In genomic region chr11:90423378-90423777, GRCh38 we compare ENCODE assay signal across 30 cellular contexts.
DNase-seq lines count a peak whose midpoint lies in the region; ATAC-seq, FAIRE-seq and TF ChIP-seq lines count a peak whose summit lies in the region.
"Had no signal": no experiment of that assay in that cellular context is flagged by ENCODE, and none has a peak within 500 bp of the region (broad histone marks: within the 10 kb centered on the region; RNA-seq: fewer than 3 reads in every experiment).

No MANE protein-coding gene starts in this region.

- H2BK120ac ChIP-seq in H1 (replicated peaks; ENCODE audit: low read depth, low read length) = no peak overlapping the region

- TF ChIP-seq EP300 in H1 (IDR thresholded peaks at IDR 0.05; ENCODE audit: borderline replicate concordance in 1 of 2, low read depth in 2 of 2, low read length in 2 of 2) = no peak

- WGBS in H1 (ENCODE audit: extremely low coverage in 1 of 2, insufficient coverage in 1 of 2, insufficient read length in 1 of 2, insufficient replicate concordance in 2 of 2, low coverage in 1 of 2, low lambda C conversion rate in 2 of 2, missing lambda C conversion rate in 1 of 2), 2 experiments = 90% methylated on average over 1 of the region's 1 CpG; no CpG with 5 or more reads in 1 of the 2 experiments
- WGBS in urinary bladder = 39% methylated on average over 1 of the region's 1 CpG

- H3K9me3 ChIP-seq in H1 (ENCODE audit: insufficient read depth in 2 of 2, low read depth in 1 of 2, low read length in 1 of 2) (peaks cover 0 to 3% of the 10 kb centered on the region in 2 experiments; a peak in 1 of 4 replicates), uterus (no peaks in the 10 kb centered on the region)
- H3K9me3 ChIP-seq: ascending aorta, HAP-1, suprapubic skin, vagina had no signal

- no peak overlapping the region for H2BK15ac ChIP-seq in H1 (ENCODE audit: low read length)

- no peak overlapping the region for H3K4ac ChIP-seq in H1 (replicated peaks; ENCODE audit: insufficient read length, low read depth, low read length)

- no peak overlapping the region for H4K91ac ChIP-seq in H1 (replicated peaks; ENCODE audit: insufficient read length, low read length)

- H3K27ac ChIP-seq in H1 (ENCODE audit: low read depth, low read length) (no peak overlapping the region), urinary bladder (ENCODE audit: low read depth) (peak overlapping the region; percentile 38), uterus (no peak overlapping the region)
- H3K27ac ChIP-seq: ascending aorta, parathyroid adenoma, SK-N-MC, suprapubic skin, vagina had no signal

- H3K4me1 Mint-ChIP-seq in activated T-cell treated with anti-CD3 and anti-CD28 coated beads, Interleukin-2, amount 50 U/mL, for 72 hours (ENCODE audit: low read depth) = no peaks in the 10 kb centered on the region
- H3K4me1 Mint-ChIP-seq in nephron progenitor cell = peaks cover 8% of the 10 kb centered on the region
- H3K4me1 Mint-ChIP-seq: CD4-positive, alpha-beta memory T cell; stimulated activated naive B cell treated with anti-CD40 and anti-IgM and Interleukin-4, amounts not matched to agents 10 μg/mL and 1 μg/mL and 100 μg/mL, for 72 hours had no signal

- H3K23ac ChIP-seq in H1 (ENCODE audit: insufficient read length) = no peak overlapping the region

- no peak overlapping the region for H4K8ac ChIP-seq in H1 (ENCODE audit: extremely low read depth, insufficient read depth, low read length)

- H3K4me3 Mint-ChIP-seq in activated T-cell treated with anti-CD3 and anti-CD28 coated beads, Interleukin-2, amount 50 U/mL, for 72 hours = no peak overlapping the region
- H3K4me3 Mint-ChIP-seq in nephron progenitor cell = no peak overlapping the region
- H3K4me3 Mint-ChIP-seq: activated naive CD8-positive, alpha-beta T cell; CD4-positive, alpha-beta memory T cell; dendritic cell treated with granulocyte-macrophage colony-stimulating factor and Interleukin-4, amounts not matched to agents 40 ng/mL and 50 ng/mL, for 4 days; natural killer cell treated with Interleukin-12 subunit alpha and Interleukin-12 subunit beta and Interleukin-15 and Interleukin-18, amount 100 ng/mL, for 72 hours; stimulated activated naive B cell treated with anti-CD40 and anti-IgM and Interleukin-4, amounts not matched to agents 10 μg/mL and 1 μg/mL and 100 μg/mL, for 72 hours had no signal

- no peak overlapping the region for H3K14ac ChIP-seq in H1 (ENCODE audit: insufficient read length)

- no peaks in the 10 kb centered on the region for H3K27me3 ChIP-seq in H1 (replicated peaks in 1 of 4; ENCODE audit: control insufficient read depth in 3 of 4, extremely low read depth in 1 of 4, insufficient read depth in 3 of 4, low read length in 3 of 4)
- no peaks in the 10 kb centered on the region for H3K27me3 ChIP-seq in uterus
- H3K27me3 ChIP-seq: ascending aorta, suprapubic skin, vagina had no signal

- no peak overlapping the region for H3K56ac ChIP-seq in H1 (replicated peaks; ENCODE audit: insufficient read length, low read depth, low read length)

- H2AFZ ChIP-seq in H1 (ENCODE audit: low read length) = 0 out of 2 replicates have a peak overlapping the region, but pooled peaks have one; percentile 36
- H2AFZ ChIP-seq: parathyroid adenoma had no signal

- no peaks in the 10 kb centered on the region for H3K36me3 Mint-ChIP-seq in activated T-cell treated with anti-CD3 and anti-CD28 coated beads, Interleukin-2, amount 50 U/mL, for 72 hours (ENCODE audit: insufficient read depth in 2 of 2)
- no peaks in the 10 kb centered on the region for H3K36me3 Mint-ChIP-seq in nephron progenitor cell (ENCODE audit: low read depth)
- H3K36me3 Mint-ChIP-seq: activated naive CD8-positive, alpha-beta T cell; CD4-positive, alpha-beta memory T cell; natural killer cell treated with Interleukin-12 subunit alpha and Interleukin-12 subunit beta and Interleukin-15 and Interleukin-18, amount 100 ng/mL, for 72 hours; stimulated activated naive B cell treated with anti-CD40 and anti-IgM and Interleukin-4, amounts not matched to agents 10 μg/mL and 1 μg/mL and 100 μg/mL, for 72 hours had no signal

- H3K4me2 ChIP-seq in H1 (ENCODE audit: insufficient read depth in 1 of 2, low read depth in 2 of 2, low read length in 2 of 2) = no peak overlapping the region

- no peak overlapping the region for H2BK5ac ChIP-seq in H1 (ENCODE audit: low read depth, low read length)

- no peak overlapping the region for H2BK12ac ChIP-seq in H1 (ENCODE audit: low read depth, low read length)

- CTCF ChIA-PET in H1 (lab: Charles Lee; ENCODE audit: partially characterized antibody) = interaction anchor here (1.0 to 1.8 kb wide), 2 partner anchors 11 to 52 kb away, joined by 3 to 8 read pairs; no protein-coding TSS in a partner anchor

- H2BK20ac ChIP-seq in H1 (ENCODE audit: low read length) = no peak overlapping the region

- intact Hi-C loops in uterus (cut with DNase I; ENCODE audit: low total_unique reads) = no loop called here

- H3K36me3 ChIP-seq in H1 (ENCODE audit: control insufficient read depth in 2 of 4, insufficient read depth in 4 of 4, low read length in 3 of 4) = no peaks in the 10 kb centered on the region
- H3K36me3 ChIP-seq in urinary bladder (ENCODE audit: insufficient read depth) = no peaks in the 10 kb centered on the region
- no peaks in the 10 kb centered on the region for H3K36me3 ChIP-seq in uterus
- H3K36me3 ChIP-seq: ascending aorta, HAP-1, suprapubic skin, vagina had no signal

- no peak overlapping the region for H3K9ac ChIP-seq in H1 (replicated peaks in 1 of 4; ENCODE audit: extremely low read depth in 1 of 4, low read depth in 3 of 4, low read length in 3 of 4)
- H3K9ac ChIP-seq: parathyroid adenoma had no signal

- POLR2A ChIA-PET in H1 (lab: Charles Lee; ENCODE audit: partially characterized antibody) = no interaction called here

- peak overlapping the region; percentile 28 for H3K27ac Mint-ChIP-seq in activated T-cell treated with anti-CD3 and anti-CD28 coated beads, Interleukin-2, amount 50 U/mL, for 72 hours
- H3K27ac Mint-ChIP-seq in nephron progenitor cell = peak overlapping the region; percentile 15
- H3K27ac Mint-ChIP-seq: activated naive CD8-positive, alpha-beta T cell; activated T-helper 2 cell treated with anti-CD3 and anti-CD28 coated beads, Interferon-gamma antibody, Interleukin-2, Interleukin-4, amounts not matched to agents 10 μg/mL and 5 μg/mL and 100 μg/mL, durations not matched to agents 14 hours and 24 hours and 36 hours; dendritic cell treated with granulocyte-macrophage colony-stimulating factor and Interleukin-4, amounts not matched to agents 40 ng/mL and 50 ng/mL, for 4 days; natural killer cell treated with Interleukin-12 subunit alpha and Interleukin-12 subunit beta and Interleukin-15 and Interleukin-18, amount 100 ng/mL, for 72 hours; stimulated activated naive B cell treated with anti-CD40 and anti-IgM and Interleukin-4, amounts not matched to agents 10 μg/mL and 1 μg/mL and 100 μg/mL, for 72 hours had no signal

- no peak for DNase-seq in activated T-cell treated with anti-CD3 and anti-CD28 coated beads, Interleukin-2, amount 50 U/mL, for 72 hours
- DNase-seq in activated T-cell treated with anti-CD3 and anti-CD28 coated beads, Interleukin-2, amount 50 U/mL, for 1 hour = no peak
- DNase-seq in H1 (ENCODE audit: low read depth in 1 of 2, low spot score in 2 of 2) (no peak), nephron progenitor cell (no peak), NCI-H2081 treated with DMSO at 0.1 percent for 48 hours (lab: John Stamatoyannopoulos, UW) (no peak), uterus (no peak)
- no peak for DNase-seq in stimulated activated naive CD8-positive, alpha-beta T cell treated with anti-CD3 and anti-CD28 coated beads, Interleukin-15, Interleukin-2, amounts not matched to agents 100 U/mL and 50 U/mL, for 24 hours
- DNase-seq: activated CD4-positive, alpha-beta T cell treated with anti-CD3 and anti-CD28 coated beads, Interleukin-2, amount 50 U/mL, for 48 hours; activated CD8-positive, alpha-beta memory T cell treated with anti-CD3 and anti-CD28 coated beads, Interleukin-2, amount 50 U/mL, for 48 hours; CD4-positive, alpha-beta memory T cell; central memory CD4-positive, alpha-beta T cell; left ventricle myocardium superior; NCI-H1105 treated with DMSO at 0.1 percent for 48 hours; NCI-H2029; NCI-H774; stimulated activated CD4-positive, alpha-beta T cell treated with anti-CD3 and anti-CD28 coated beads, Interleukin-4, amount 100 ng/mL, for 4 hours; stimulated activated naive B cell treated with anti-CD40 and anti-IgM and Interleukin-4, amounts not matched to agents 10 μg/mL and 1 μg/mL and 100 μg/mL, for 72 hours had no signal

- TF ChIP-seq RAD21 in H1 (IDR thresholded peaks at IDR 0.05 in 1 of 2, conservative IDR thresholded peaks at IDR 0.05 in 1 of 2; ENCODE audit: low read depth in 2 of 2, low read length in 2 of 2) = no peak

- TF ChIP-seq POLR2A in H1 (IDR thresholded peaks at IDR 0.05; ENCODE audit: control extremely low read depth in 1 of 2, low read depth in 2 of 2, low read length in 2 of 2) (no peak), uterus (IDR thresholded peaks at IDR 0.05) (no peak)

- H4K20me1 ChIP-seq in H1 (replicated peaks in 1 of 2; ENCODE audit: control insufficient read depth in 1 of 2, insufficient read depth in 2 of 2, low read length in 2 of 2) = no peaks in the 10 kb centered on the region

- no peak overlapping the region for H3K18ac ChIP-seq in H1 (ENCODE audit: extremely low read depth, low read length)

- H3K79me1 ChIP-seq in H1 (ENCODE audit: low read depth, low read length) = no peaks in the 10 kb centered on the region

- no peak for TF ChIP-seq CTCF in H1 (IDR thresholded peaks at IDR 0.05; ENCODE audit: control extremely low read depth in 1 of 3, insufficient read depth in 1 of 3, low read depth in 1 of 3, low read length in 3 of 3)
- TF ChIP-seq CTCF in nephron progenitor cell (IDR thresholded peaks at IDR 0.05) = no peak
- TF ChIP-seq CTCF in uterus (IDR thresholded peaks at IDR 0.05) = no peak

- H3K79me2 ChIP-seq in H1 (ENCODE audit: control insufficient read depth in 1 of 2, insufficient read depth in 2 of 2, low read length in 2 of 2) = no peaks in the 10 kb centered on the region
- H3K79me2 ChIP-seq: parathyroid adenoma had no signal

- no peak for FAIRE-seq in H1 (lab: Jason Lieb, UNC)

- H3K23me2 ChIP-seq in H1 (ENCODE audit: low read depth, low read length) = no peaks in the 10 kb centered on the region

- H3K4me1 ChIP-seq in H1 (replicated peaks in 1 of 4; ENCODE audit: control insufficient read depth in 3 of 4, insufficient read depth in 4 of 4, low read length in 3 of 4) (peaks cover 0 to 5% (median 0%) of the 10 kb centered on the region in 4 experiments; a peak in 1 of 7 replicates), urinary bladder (ENCODE audit: insufficient read depth) (no peaks in the 10 kb centered on the region), uterus (no peaks in the 10 kb centered on the region)
- H3K4me1 ChIP-seq: ascending aorta, parathyroid adenoma, suprapubic skin had no signal

- H3K4me3 ChIP-seq in H1 (ENCODE audit: extremely low read depth in 1 of 4, insufficient read depth in 2 of 4, low read depth in 3 of 4, low read length in 4 of 4) (no peak overlapping the region), urinary bladder (ENCODE audit: low read depth, low read length) (no peak overlapping the region), uterus (no peak overlapping the region)
- H3K4me3 ChIP-seq: ascending aorta, HAP-1, SK-N-MC, suprapubic skin, vagina had no signal

- no peaks in the 10 kb centered on the region for H3K27me3 Mint-ChIP-seq in activated T-cell treated with anti-CD3 and anti-CD28 coated beads, Interleukin-2, amount 50 U/mL, for 72 hours (ENCODE audit: low read depth)
- H3K27me3 Mint-ChIP-seq in nephron progenitor cell (ENCODE audit: low read depth, poor library complexity) = peaks cover 4% of the 10 kb centered on the region
- H3K27me3 Mint-ChIP-seq: dendritic cell treated with granulocyte-macrophage colony-stimulating factor and Interleukin-4, amounts not matched to agents 40 ng/mL and 50 ng/mL, for 4 days; natural killer cell treated with Interleukin-12 subunit alpha and Interleukin-12 subunit beta and Interleukin-15 and Interleukin-18, amount 100 ng/mL, for 72 hours; stimulated activated naive B cell treated with anti-CD40 and anti-IgM and Interleukin-4, amounts not matched to agents 10 μg/mL and 1 μg/mL and 100 μg/mL, for 72 hours had no signal

- no peak for ATAC-seq in activated T-cell treated with anti-CD3 and anti-CD28 coated beads, Interleukin-2, amount 50 U/mL, for 72 hours (replicated peaks in 1 of 2)
- no peak for ATAC-seq in stimulated activated naive CD8-positive, alpha-beta T cell treated with anti-CD3 and anti-CD28 coated beads, Interleukin-15, Interleukin-2, amounts not matched to agents 100 U/mL and 50 U/mL, for 24 hours
- ATAC-seq: activated CD4-positive, CD25-positive, alpha-beta regulatory T cell treated with anti-CD3 and anti-CD28 coated beads, Interleukin-2, amount 50 U/mL, for 24 hours; left ventricle myocardium superior; natural killer cell treated with Interleukin-12 subunit alpha and Interleukin-12 subunit beta and Interleukin-15 and Interleukin-18, amount 100 ng/mL, for 72 hours; sciatic nerve; stimulated activated naive B cell treated with anti-CD40 and anti-IgM and Interleukin-4, amounts not matched to agents 10 μg/mL and 1 μg/mL and 100 μg/mL, for 72 hours had no signal

- no peaks in the 10 kb centered on the region for H3K9me3 Mint-ChIP-seq in activated T-cell treated with anti-CD3 and anti-CD28 coated beads, Interleukin-2, amount 50 U/mL, for 72 hours
- no peaks in the 10 kb centered on the region for H3K9me3 Mint-ChIP-seq in nephron progenitor cell
- H3K9me3 Mint-ChIP-seq: activated T-helper 2 cell treated with anti-CD3 and anti-CD28 coated beads, Interferon-gamma antibody, Interleukin-2, Interleukin-4, amounts not matched to agents 10 μg/mL and 5 μg/mL and 100 μg/mL, durations not matched to agents 14 hours and 24 hours and 36 hours; CD4-positive, alpha-beta memory T cell; dendritic cell treated with granulocyte-macrophage colony-stimulating factor and Interleukin-4, amounts not matched to agents 40 ng/mL and 50 ng/mL, for 4 days; natural killer cell treated with Interleukin-12 subunit alpha and Interleukin-12 subunit beta and Interleukin-15 and Interleukin-18, amount 100 ng/mL, for 72 hours had no signal

- no peak overlapping the region for H2AK5ac ChIP-seq in H1 (ENCODE audit: low read depth, low read length)

- no peak overlapping the region for H4K5ac ChIP-seq in H1 (ENCODE audit: insufficient read length, low read depth, low read length)
